ENCODE assay signal across 18 cellular contexts in the genomic region with DNA sequence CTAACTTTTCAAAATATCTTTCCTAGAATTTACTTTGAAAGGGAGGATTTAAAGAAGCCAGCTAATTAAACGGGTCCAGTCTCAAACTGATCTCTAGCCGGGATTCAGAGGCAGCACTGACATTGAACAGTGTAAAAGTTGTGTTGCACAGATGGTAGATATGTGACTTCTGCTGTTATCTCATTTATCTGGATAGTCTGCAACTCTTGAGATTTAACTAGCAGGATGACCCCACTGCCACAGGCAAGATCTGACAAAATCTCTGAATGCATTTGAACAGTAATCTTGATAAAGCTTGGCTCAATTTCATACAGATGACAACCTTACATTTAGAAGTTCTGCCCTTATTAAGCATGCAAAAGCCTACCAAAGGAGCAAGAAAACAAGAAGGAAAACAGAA.
A peak's percentile ranks its signal among the peaks of the same experiment; 100 is the strongest.
DNase-seq lines count a peak whose midpoint lies in the region; ATAC-seq and TF ChIP-seq lines count a peak whose summit lies in the region.
"Had no signal": no experiment of that assay in that cellular context is flagged by ENCODE, and none has a peak within 500 bp of the region (broad histone marks: within the 10 kb centered on the region; RNA-seq: fewer than 3 reads in every experiment).

No MANE protein-coding gene starts in this region.

- in situ Hi-C loops in brain microvascular endothelial cell (cut with HindIII; ENCODE audit: low pct_ligation_motif_present, low sequenced_read_pairs), result no loop called here

- POLR2A ChIA-PET in MCF 10A (lab: Yijun Ruan, JAX), result interaction anchor here (0.7 kb wide), 2 partner anchors 15 to 22 kb away, joined by 3 to 4 read pairs; no protein-coding TSS in a partner anchor

- DNase-seq in cardiac muscle cell (ENCODE audit: low read depth in 1 of 2, low spot score in 1 of 2), result no peak
- DNase-seq in Right ventricle myocardium inferior (ENCODE audit: missing footprints), result no peak
- peak; percentile 27 for DNase-seq in mesendoderm
- no peak for DNase-seq in MCF 10A (ENCODE audit: unreplicated experiment)
- no peak for DNase-seq in brain microvascular endothelial cell
- DNase-seq in CD1c-positive myeloid dendritic cell (ENCODE audit: extremely low spot score), result no peak
- DNase-seq: 8988T, DMS79, NCI-H1048, NCI-H2107, NCI-H226, NCI-H526, SHP77, SW 1271 had no signal

- H3K27ac ChIP-seq in cardiac muscle cell (peak overlapping the region; percentile 69), VCaP (peak overlapping the region; percentile 83), mesendoderm (ENCODE audit: low read depth, low read length) (no peak overlapping the region), brain microvascular endothelial cell (no peak overlapping the region)

- intact Hi-C loops in Right ventricle myocardium inferior (cut with DNase I), result no loop called here
- intact Hi-C loops in MCF 10A (cut with micrococcal nuclease), result no loop called here

- no peak overlapping the region for H3K9ac ChIP-seq in mesendoderm (ENCODE audit: low read length)

- no peak overlapping the region for H4K5ac ChIP-seq in mesendoderm (ENCODE audit: low read length)

- H3K27ac Mint-ChIP-seq in MCF 10A (ENCODE audit: low read depth, unreplicated experiment), result no peak overlapping the region
- H3K27ac Mint-ChIP-seq: CD14-positive monocyte had no signal

- no peaks in the 10 kb centered on the region for H3K27me3 Mint-ChIP-seq in MCF 10A (ENCODE audit: insufficient read depth, unreplicated experiment)

- H3K36me3 Mint-ChIP-seq in MCF 10A (ENCODE audit: insufficient read depth, unreplicated experiment), result no peaks in the 10 kb centered on the region
- H3K36me3 Mint-ChIP-seq: CD14-positive monocyte had no signal

- ATAC-seq in Right ventricle myocardium inferior (no peak), HG03039 (IDR thresholded peaks at IDR 0.05; ENCODE audit: unreplicated experiment) (no peak)
- ATAC-seq: GM12878 had no signal

- H3K36me3 ChIP-seq in cardiac muscle cell (no peaks in the 10 kb centered on the region), mesendoderm (ENCODE audit: control insufficient read depth, insufficient read depth, low read length) (no peaks in the 10 kb centered on the region), brain microvascular endothelial cell (replicated peaks) (no peaks in the 10 kb centered on the region)

- H3K27me3 ChIP-seq in cardiac muscle cell (no peaks in the 10 kb centered on the region), mesendoderm (ENCODE audit: insufficient read depth, low read length, poor library complexity) (no peaks in the 10 kb centered on the region), brain microvascular endothelial cell (replicated peaks) (no peaks in the 10 kb centered on the region)

- no peak overlapping the region for H2AK5ac ChIP-seq in mesendoderm (ENCODE audit: low read length)

- no peak overlapping the region for H3K56ac ChIP-seq in mesendoderm (ENCODE audit: low read length)

- H2BK5ac ChIP-seq in mesendoderm (ENCODE audit: low read length), result no peak overlapping the region

- WGBS in mesendoderm (ENCODE audit: extremely low coverage, insufficient coverage, low lambda C conversion rate), result no CpG with 5 or more reads among the region's 2 CpGs

- CTCF ChIA-PET in MCF 10A (lab: Yijun Ruan, JAX), result interaction anchor here (0.5 to 1.3 kb wide), 4 partner anchors 10 to 122 kb away, joined by 3 read pairs; no protein-coding TSS in a partner anchor

- H3K4me3 Mint-ChIP-seq in MCF 10A (ENCODE audit: unreplicated experiment), result no peak overlapping the region
- H3K4me3 Mint-ChIP-seq: CD14-positive monocyte had no signal

- BruUV-seq in MCF 10A (replicated peaks; lab: Mats Ljungman, UMichigan), result no TSS peak

- no peak overlapping the region for H3K23ac ChIP-seq in mesendoderm (ENCODE audit: low read length)

- no peaks in the 10 kb centered on the region for H3K9me3 Mint-ChIP-seq in MCF 10A (ENCODE audit: unreplicated experiment)

- TF ChIP-seq CTCF in cardiac muscle cell (IDR thresholded peaks at IDR 0.05; ENCODE audit: low read depth, low read length), result no peak
- TF ChIP-seq CTCF in VCaP (conservative IDR thresholded peaks at IDR 0.05), result no peak
- no peak for TF ChIP-seq CTCF in MCF 10A (IDR thresholded peaks at IDR 0.05; ENCODE audit: unreplicated experiment)
- TF ChIP-seq CTCF in brain microvascular endothelial cell (IDR thresholded peaks at IDR 0.05; ENCODE audit: low read depth, low read length, missing control alignments), result no peak

- H2BK15ac ChIP-seq in mesendoderm (replicated peaks; ENCODE audit: low read depth), result no peak overlapping the region

- H3K79me1 ChIP-seq in mesendoderm (ENCODE audit: low read length), result no peaks in the 10 kb centered on the region

- H4K8ac ChIP-seq in mesendoderm (ENCODE audit: low read depth, low read length), result no peak overlapping the region

- no peaks in the 10 kb centered on the region for H3K4me1 Mint-ChIP-seq in MCF 10A (ENCODE audit: insufficient read depth, unreplicated experiment)
- H3K4me1 Mint-ChIP-seq: CD14-positive monocyte had no signal

- H3K4me3 ChIP-seq in cardiac muscle cell (no peak overlapping the region), mesendoderm (ENCODE audit: low read length) (no peak overlapping the region), brain microvascular endothelial cell (ENCODE audit: low read depth, low read length) (no peak overlapping the region)
- H3K4me3 ChIP-seq: GM12878 had no signal

- no peak overlapping the region for H3K4me2 ChIP-seq in mesendoderm (ENCODE audit: low read length)

- H3K4me1 ChIP-seq in cardiac muscle cell (ENCODE audit: low read depth), result peaks cover 23% of the 10 kb centered on the region
- peaks cover 2% of the 10 kb centered on the region for H3K4me1 ChIP-seq in mesendoderm (ENCODE audit: control insufficient read depth, low read depth, low read length)

- no peaks in the 10 kb centered on the region for H3K79me2 ChIP-seq in mesendoderm (ENCODE audit: control insufficient read depth, insufficient read depth, low read length)

- H3K9me3 ChIP-seq in cardiac muscle cell (ENCODE audit: low read depth), result no peaks in the 10 kb centered on the region

- H3K4ac ChIP-seq in mesendoderm (ENCODE audit: low read depth, low read length), result no peak overlapping the region

- H3K18ac ChIP-seq in mesendoderm (ENCODE audit: low read length), result no peak overlapping the region

- no peak overlapping the region for H2BK120ac ChIP-seq in mesendoderm (ENCODE audit: low read depth, low read length)

Comparison
In these comparisons a context has a peak if more than half of its experiments do, and no peak if none do; other contexts are left out.
1. H3K27ac ChIP-seq: peak in cardiac muscle cell (single experiment) and VCaP (single experiment); none in mesendoderm (single experiment) and brain microvascular endothelial cell (single experiment).